Comparison of ENCODE assay signal across 8 cellular contexts in the genomic region with DNA sequence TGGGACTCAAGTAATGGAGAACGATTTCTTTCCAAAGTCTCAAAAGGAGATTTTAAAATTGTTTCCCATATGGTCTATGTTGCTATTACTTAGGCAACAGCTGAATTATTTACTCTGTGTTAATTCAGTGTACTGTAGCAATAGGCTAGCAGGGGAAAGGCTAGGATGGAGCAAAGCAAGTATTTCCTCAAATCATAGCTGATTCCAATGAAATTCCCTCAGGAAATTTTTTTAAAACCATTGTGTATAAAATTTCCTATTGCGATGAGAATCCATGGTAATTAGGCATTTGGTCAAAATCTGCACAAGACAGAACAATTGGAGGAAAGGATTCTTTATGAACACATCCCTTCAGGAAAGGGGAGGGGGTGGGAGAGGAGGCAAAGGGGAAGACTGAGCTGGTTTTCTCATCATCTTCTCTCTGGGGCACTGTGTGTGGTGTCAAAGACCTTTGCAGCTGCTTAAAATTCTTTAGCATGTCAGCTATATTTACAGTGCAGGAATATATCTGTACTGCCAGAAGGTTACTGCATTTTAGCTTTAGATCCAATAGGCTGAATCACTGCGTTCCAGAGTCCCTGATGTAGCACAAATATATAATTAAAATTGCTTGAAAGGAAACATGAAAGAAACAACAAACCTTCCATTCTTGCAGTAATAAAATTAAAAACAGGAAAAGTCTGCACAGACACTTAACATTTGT.
A peak's percentile ranks its signal among the peaks of the same experiment; 100 is the strongest.
DNase-seq lines count a peak whose midpoint lies in the region; ATAC-seq and TF ChIP-seq lines count a peak whose summit lies in the region.

No MANE protein-coding gene starts in this region.

- H3K27me3 ChIP-seq in SJSA1 (replicated peaks): no peaks in the 10 kb centered on the region
- H3K27me3 ChIP-seq in fibroblast of lung (ENCODE audit: control insufficient read depth, insufficient read depth, low read length): no peaks in the 10 kb centered on the region

- peaks cover 10% of the 10 kb centered on the region for H3K79me2 ChIP-seq in fibroblast of lung (ENCODE audit: control insufficient read depth, insufficient read depth, low read length)

- H3K36me3 ChIP-seq in SJSA1 (0 out of 2 replicates have a peak, but pooled peaks cover 3% of the 10 kb centered on the region), fibroblast of lung (ENCODE audit: control insufficient read depth, insufficient read depth, low read length) (no peaks in the 10 kb centered on the region)

- H2AFZ ChIP-seq in fibroblast of lung (ENCODE audit: low read length): no peak overlapping the region

- no peaks in the 10 kb centered on the region for H3K9me3 Mint-ChIP-seq in osteocyte (ENCODE audit: unreplicated experiment)

- no peaks in the 10 kb centered on the region for H4K20me1 ChIP-seq in fibroblast of lung (ENCODE audit: control insufficient read depth, extremely low read depth, insufficient read depth, low read length)

- H3K4me1 ChIP-seq in SJSA1 (replicated peaks) (peaks cover 68% of the 10 kb centered on the region), fibroblast of lung (ENCODE audit: control insufficient read depth, extremely low read depth, insufficient read depth, low read length) (peaks cover 24% of the 10 kb centered on the region)

- ATAC-seq in HG02798 (IDR thresholded peaks at IDR 0.05; ENCODE audit: poor library complexity, unreplicated experiment): no peak

- no peak for TF ChIP-seq CTCF in fibroblast of lung (conservative IDR thresholded peaks at IDR 0.05 in 1 of 2, IDR thresholded peaks at IDR 0.05 in 1 of 2; ENCODE audit: low read depth in 1 of 2, low read length in 2 of 2)
- no peak for TF ChIP-seq CTCF in osteocyte (IDR thresholded peaks at IDR 0.05)

- peak overlapping the region; percentile 83 for H3K27ac Mint-ChIP-seq in osteocyte (ENCODE audit: unreplicated experiment)

- peak overlapping the region; percentile 96 for H3K4me2 ChIP-seq in fibroblast of lung (ENCODE audit: extremely low read depth, insufficient read depth, low read length)

- H3K27me3 Mint-ChIP-seq in osteocyte (ENCODE audit: unreplicated experiment): no peaks in the 10 kb centered on the region

- H3K4me3 ChIP-seq in SJSA1: peak overlapping the region; percentile 47
- H3K4me3 ChIP-seq in fibroblast of lung (replicated peaks in 1 of 4; ENCODE audit: control extremely low read depth in 1 of 4, insufficient read depth in 1 of 4, low read depth in 3 of 4, low read length in 4 of 4): peak overlapping the region; percentile 39 to 63 (median 48)

- peaks cover 4% of the 10 kb centered on the region for H3K4me1 Mint-ChIP-seq in osteocyte (ENCODE audit: unreplicated experiment)

- H3K27ac ChIP-seq in SJSA1 (peak overlapping the region; percentile 63), fibroblast of lung (ENCODE audit: insufficient read depth, low read length) (peak overlapping the region; percentile 73)

- H3K9ac ChIP-seq in fibroblast of lung (ENCODE audit: insufficient read depth, low read length): no peak overlapping the region

- peak; percentile 48 for DNase-seq in COLO829 (ENCODE audit: low spot score)
- DNase-seq in SJSA1 (ENCODE audit: low read depth in 1 of 2, low spot score in 2 of 2): peak; percentile 66 to 94
- DNase-seq in fibroblast of lung (ENCODE audit: low read depth in 2 of 2): peak in 1 of 2 donors; percentile 83
- DNase-seq in osteocyte (ENCODE audit: extremely low spot score, unreplicated experiment): no peak
- no peak for DNase-seq in mucosa of gallbladder (ENCODE audit: low spot score)
- no peak for DNase-seq in cortex of kidney (lab: John Stamatoyannopoulos, UW)
- no peak for DNase-seq in activated CD4-positive, alpha-beta T cell treated with anti-CD3 and anti-CD28 coated beads, Interleukin-2, amount 50 U/mL, for 48 hours

- peaks cover 27% of the 10 kb centered on the region for H3K36me3 Mint-ChIP-seq in osteocyte (ENCODE audit: unreplicated experiment)

- no peaks in the 10 kb centered on the region for H3K9me3 ChIP-seq in SJSA1 (replicated peaks)
- H3K9me3 ChIP-seq in fibroblast of lung (ENCODE audit: control insufficient read depth, insufficient read depth, low read depth, low read length): no peaks in the 10 kb centered on the region

- peak overlapping the region; percentile 69 for H3K4me3 Mint-ChIP-seq in osteocyte (ENCODE audit: unreplicated experiment)

Comparison
In these comparisons a context has a peak if more than half of its experiments do, and no peak if none do; other contexts are left out.
1. DNase-seq: peak in COLO829 (single experiment) and SJSA1 (2 of 2); none in osteocyte (single experiment), mucosa of gallbladder (single experiment), cortex of kidney (single experiment) and activated CD4-positive, alpha-beta T cell treated with anti-CD3 and anti-CD28 coated beads, Interleukin-2, amount 50 U/mL, for 48 hours (0 of 2).